ENCODE assay signal across 17 cellular contexts in the genomic region with DNA sequence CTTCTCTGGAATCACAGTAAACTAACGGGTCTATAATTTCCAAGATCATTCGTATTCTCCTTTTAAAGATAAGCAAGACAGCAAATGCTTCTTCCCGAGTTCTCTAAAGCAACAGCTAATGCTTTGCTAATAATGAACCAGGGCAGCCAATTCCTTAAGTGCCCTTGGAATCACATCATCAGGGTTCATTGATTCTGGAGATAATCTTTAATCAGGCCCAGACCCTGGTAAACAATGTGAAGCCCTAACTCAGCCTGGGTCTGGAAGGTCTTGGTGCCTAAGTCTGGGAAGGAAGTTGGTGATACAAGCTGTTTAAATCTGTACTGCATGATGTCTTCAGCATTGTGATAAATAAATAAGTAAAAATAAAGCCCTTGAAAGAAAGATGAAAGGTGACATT. TPM values are rescaled to one million over a fixed set of nuclear protein-coding genes. Genes with fewer than 3 reads are reported as not detected.
DNase-seq lines count a peak whose midpoint lies in the region; ATAC-seq and TF ChIP-seq lines count a peak whose summit lies in the region.
"Had no signal": no experiment of that assay in that cellular context is flagged by ENCODE, and none has a peak within 500 bp of the region (broad histone marks: within the 10 kb centered on the region; RNA-seq: fewer than 3 reads in every experiment).

No MANE protein-coding gene starts in this region.

- H3K27ac Mint-ChIP-seq in endodermal cell, result no peak overlapping the region

- no peak overlapping the region for H3K4ac ChIP-seq in mesenchymal stem cell (ENCODE audit: low read depth in 1 of 2, low read length in 2 of 2)

- H4K91ac ChIP-seq in mesenchymal stem cell (ENCODE audit: low read length), result no peak overlapping the region

- H2BK15ac ChIP-seq in mesenchymal stem cell (ENCODE audit: low read depth, poor library complexity, severe bottlenecking), result no peak overlapping the region

- H3K9ac ChIP-seq in endodermal cell (ENCODE audit: extremely low read depth, low read length, poor library complexity, severe bottlenecking) (no peak overlapping the region), mesenchymal stem cell (ENCODE audit: low read length) (no peak overlapping the region)
- H3K9ac ChIP-seq: GM23248 had no signal

- no peak for ATAC-seq in GM21515 (IDR thresholded peaks at IDR 0.05; ENCODE audit: unreplicated experiment)
- ATAC-seq in GM19463 (IDR thresholded peaks at IDR 0.05; ENCODE audit: unreplicated experiment), result no peak

- 80 to 96% methylated on average over 3 of the region's 3 CpGs for WGBS in endodermal cell (ENCODE audit: insufficient coverage in 1 of 2, insufficient read length in 1 of 2), 2 experiments
- 90% methylated on average over 3 of the region's 3 CpGs for WGBS in mesenchymal stem cell

- no peak overlapping the region for H3K4me3 Mint-ChIP-seq in endodermal cell
- H3K4me3 Mint-ChIP-seq: CD4-positive, alpha-beta memory T cell had no signal

- peaks cover 49% of the 10 kb centered on the region for H3K79me1 ChIP-seq in mesenchymal stem cell (replicated peaks; ENCODE audit: low read length, poor library complexity, severe bottlenecking)

- H2BK120ac ChIP-seq in mesenchymal stem cell (ENCODE audit: low read depth, low read length), result no peak overlapping the region

- H3K4me1 ChIP-seq in endodermal cell (ENCODE audit: control insufficient read depth, insufficient read depth, low read length), result peaks cover 6% of the 10 kb centered on the region
- H3K4me1 ChIP-seq in mesenchymal stem cell (ENCODE audit: control insufficient read depth, insufficient read depth, low read depth, low read length), result peaks cover 19% of the 10 kb centered on the region

- H3K23ac ChIP-seq in mesenchymal stem cell (ENCODE audit: low read length in 2 of 2), result no peak overlapping the region

- H3K18ac ChIP-seq in mesenchymal stem cell (ENCODE audit: low read depth in 1 of 2, low read length in 2 of 2), result no peak overlapping the region

- no peak overlapping the region for H4K8ac ChIP-seq in mesenchymal stem cell (ENCODE audit: low read length)

- no peak overlapping the region for H2BK12ac ChIP-seq in mesenchymal stem cell (ENCODE audit: low read length in 2 of 2)

- no peaks in the 10 kb centered on the region for H3K27me3 Mint-ChIP-seq in endodermal cell (ENCODE audit: insufficient read depth)
- H3K27me3 Mint-ChIP-seq: CD4-positive, alpha-beta memory T cell had no signal

- H3K4me1 Mint-ChIP-seq in endodermal cell, result peaks cover 37% of the 10 kb centered on the region

- peaks cover 65% of the 10 kb centered on the region for H3K36me3 ChIP-seq in endodermal cell (ENCODE audit: control insufficient read depth, insufficient read depth, low read length)
- peaks cover 18 to 60% of the 10 kb centered on the region in 2 experiments for H3K36me3 ChIP-seq in mesenchymal stem cell (ENCODE audit: control insufficient read depth in 1 of 2, insufficient read depth in 2 of 2, low read depth in 1 of 2, low read length in 2 of 2)
- peaks cover 25% of the 10 kb centered on the region for H3K36me3 ChIP-seq in brain microvascular endothelial cell (replicated peaks)

- TF ChIP-seq CTCF in endodermal cell (conservative IDR thresholded peaks at IDR 0.05), result no peak
- TF ChIP-seq CTCF in epithelial cell of proximal tubule (conservative IDR thresholded peaks at IDR 0.05; ENCODE audit: low read depth, low read length), result no peak
- no peak for TF ChIP-seq CTCF in brain microvascular endothelial cell (IDR thresholded peaks at IDR 0.05; ENCODE audit: low read depth, low read length, missing control alignments)

- no peaks in the 10 kb centered on the region for H3K27me3 ChIP-seq in endodermal cell (ENCODE audit: control insufficient read depth, insufficient read depth, low read length, poor library complexity, severe bottlenecking)
- no peaks in the 10 kb centered on the region for H3K27me3 ChIP-seq in mesenchymal stem cell (ENCODE audit: control insufficient read depth in 1 of 2, insufficient read depth in 1 of 2, low read length in 2 of 2)
- H3K27me3 ChIP-seq in brain microvascular endothelial cell (replicated peaks), result no peaks in the 10 kb centered on the region

- in situ Hi-C loops in brain microvascular endothelial cell (cut with HindIII; ENCODE audit: low pct_ligation_motif_present, low sequenced_read_pairs), result no loop called here

- H3K4me2 ChIP-seq in mesenchymal stem cell (ENCODE audit: low read length, poor library complexity, severe bottlenecking), result no peak overlapping the region

- H3K9me3 Mint-ChIP-seq in endodermal cell, result peaks cover 22% of the 10 kb centered on the region

- H3K36me3 Mint-ChIP-seq in endodermal cell (ENCODE audit: low read depth), result peaks cover 55% of the 10 kb centered on the region

- DNase-seq in endodermal cell, result no peak
- DNase-seq in epithelial cell of proximal tubule (ENCODE audit: low read depth), result peak; percentile 58
- DNase-seq in mesenchymal stem cell, result no peak
- DNase-seq in renal cortical epithelial cell (ENCODE audit: low read depth), result peak; percentile 88
- DNase-seq in brain microvascular endothelial cell, result no peak
- DNase-seq: C1 segment of cervical spinal cord; Calu3; CD4-positive, alpha-beta memory T cell; COR-L47; DMS53; DMS79 treated with DMSO at 0.1 percent for 48 hours; GF-D8; GM23248; H7; HCEC 1CT had no signal

- H2BK5ac ChIP-seq in mesenchymal stem cell (ENCODE audit: low read depth, low read length, poor library complexity, severe bottlenecking), result no peak overlapping the region

- no peak overlapping the region for H2AFZ ChIP-seq in mesenchymal stem cell (ENCODE audit: low read depth, low read length)
- H2AFZ ChIP-seq: GM23248 had no signal

- H3K27ac ChIP-seq in endodermal cell (ENCODE audit: low read depth, low read length), result no peak overlapping the region
- peak overlapping the region; percentile 64 for H3K27ac ChIP-seq in mesenchymal stem cell (ENCODE audit: low read length, poor library complexity, severe bottlenecking)
- no peak overlapping the region for H3K27ac ChIP-seq in brain microvascular endothelial cell
- H3K27ac ChIP-seq: GM23248 had no signal

- H3K9me3 ChIP-seq in endodermal cell (ENCODE audit: control insufficient read depth, low read length) (peaks cover 34% of the 10 kb centered on the region), mesenchymal stem cell (ENCODE audit: control insufficient read depth, low read length) (peaks cover 9% of the 10 kb centered on the region)

- H3K4me3 ChIP-seq in endodermal cell (ENCODE audit: low read length) (peak overlapping the region; percentile 15), epithelial cell of proximal tubule (ENCODE audit: low read depth, low read length) (no peak overlapping the region), mesenchymal stem cell (ENCODE audit: insufficient read depth in 1 of 2, low read depth in 1 of 2, low read length in 2 of 2) (no peak overlapping the region), brain microvascular endothelial cell (ENCODE audit: low read depth, low read length) (no peak overlapping the region)
- H3K4me3 ChIP-seq: GM23248 had no signal

- no peak overlapping the region for H2AK5ac ChIP-seq in mesenchymal stem cell (ENCODE audit: low read length, severe bottlenecking)

- no peak overlapping the region for H3K14ac ChIP-seq in mesenchymal stem cell (ENCODE audit: low read length in 2 of 2)

RNA-seq across cellular contexts. Expression of a gene that starts 18.4 kb away (rescaled TPM):
- total RNA-seq in endodermal cell, result 10 to 100 TPM; 71.9 to 92.1 TPM
- polyA plus RNA-seq in endodermal cell (2013, experiment 1 of 2), result 56.5 TPM
- 59.4 TPM for polyA plus RNA-seq in endodermal cell (2013, experiment 2 of 2)
- 51.7 and 68.0 TPM in 2 replicates for total RNA-seq in epithelial cell of proximal tubule
- polyA plus RNA-seq in mesenchymal stem cell (2013, experiment 1 of 2), result 40.9 TPM
- polyA plus RNA-seq in mesenchymal stem cell (2013, experiment 2 of 2), result 42.1 TPM
- 52.6 and 67.7 TPM in 2 replicates for total RNA-seq in renal cortical epithelial cell

Comparison
In these comparisons a context has a peak if more than half of its experiments do, and no peak if none do; other contexts are left out.
1. DNase-seq: peak in epithelial cell of proximal tubule (single experiment) and renal cortical epithelial cell (single experiment); none in endodermal cell (single experiment), mesenchymal stem cell (single experiment) and brain microvascular endothelial cell (single experiment).